Comparison of ENCODE assay signal across 31 cellular contexts in the genomic region with DNA sequence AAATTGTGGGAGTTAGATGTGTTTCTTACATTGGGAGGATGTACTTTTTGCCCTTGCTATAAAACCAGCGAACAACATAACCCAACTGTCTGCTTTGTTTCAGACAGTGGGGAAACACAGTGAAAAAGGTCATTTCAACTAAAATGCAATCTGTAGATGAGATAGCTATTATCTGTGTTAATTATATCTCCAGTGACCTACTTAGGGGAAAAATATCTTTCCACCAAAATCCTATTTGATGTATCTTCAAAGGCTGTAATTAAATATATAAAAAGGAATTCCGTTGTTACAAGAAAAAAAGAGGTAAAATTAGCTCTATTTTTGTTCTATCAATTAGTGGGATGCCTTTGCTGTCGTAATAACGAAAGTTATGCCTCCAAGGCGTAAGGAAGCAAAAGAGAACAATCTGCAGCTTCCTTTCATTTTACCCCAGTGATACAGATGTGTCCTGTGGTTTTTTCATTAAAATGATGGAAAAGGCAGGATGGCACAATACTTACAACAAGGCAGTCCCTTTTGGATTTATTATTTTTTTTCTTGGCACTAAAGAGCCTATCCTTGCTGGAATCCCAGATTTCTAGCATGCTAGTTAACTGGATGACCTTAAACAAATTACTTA.
"Had no signal": no experiment of that assay in that cellular context is flagged by ENCODE, and none has a peak within 500 bp of the region (broad histone marks: within the 10 kb centered on the region; RNA-seq: fewer than 3 reads in every experiment).

No MANE protein-coding gene starts in this region.

- H3K4me3 ChIP-seq: adrenal gland, breast epithelium, cardiac muscle cell, colonic mucosa, esophagus muscularis mucosa, gastroesophageal sphincter had no signal

- DNase-seq: activated CD4-positive, alpha-beta memory T cell treated with anti-CD3 and anti-CD28 coated beads for 36 hours; activated CD4-positive, alpha-beta T cell treated with anti-CD3 and anti-CD28 coated beads for 36 hours; activated CD4-positive, alpha-beta T cell treated with anti-CD3 and anti-CD28 coated beads, Interleukin-2, amount 10 ng/mL, durations not matched to agents 24 days and 14 days; activated CD4-positive, CD25-positive, alpha-beta regulatory T cell; activated CD4-positive, CD25-positive, alpha-beta regulatory T cell treated with anti-CD3 and anti-CD28 coated beads, Interleukin-2, amount 50 U/mL, for 72 hours; activated CD8-positive, alpha-beta memory T cell treated with anti-CD3 and anti-CD28 coated beads, Interleukin-2, amount 10 ng/mL, durations not matched to agents 7 days and 5 days; activated CD8-positive, alpha-beta memory T cell treated with anti-CD3 and anti-CD28 coated beads, Interleukin-2, amount 50 U/mL, for 4 hours; activated CD8-positive, alpha-beta T cell treated with anti-CD3 and anti-CD28 coated beads, Interleukin-2, amount 10 ng/mL, durations not matched to agents 7 days and 5 days; activated effector memory CD4-positive, alpha-beta T cell treated with anti-CD3 and anti-CD28 coated beads, Interleukin-2, amount 50 U/mL, for 16 hours; activated naive CD4-positive, alpha-beta T cell treated with anti-CD3 and anti-CD28 coated beads for 36 hours; activated naive CD8-positive, alpha-beta T cell treated with anti-CD3 and anti-CD28 coated beads for 36 hours; activated naive CD8-positive, alpha-beta T cell treated with anti-CD3 and anti-CD28 coated beads, Interleukin-2, amount 50 U/mL, for 24 hours; activated T-cell treated with anti-CD3 and anti-CD28 coated beads, Interleukin-2, amount 50 U/mL, for 1 hour; activated T-cell treated with anti-CD3 and anti-CD28 coated beads, Interleukin-2, amount 50 U/mL, for 48 hours; adrenal gland; amygdala; aorta; central memory CD4-positive, alpha-beta T cell; cerebellar nuclear complex; colonic mucosa; effector CD8-positive, alpha-beta T cell; endodermal cell; erythroblast; foreskin melanocyte; T-helper 1 cell; T-helper 17 cell; T1000 had no signal

- H3K27me3 ChIP-seq: adrenal gland, breast epithelium, cardiac muscle cell, colonic mucosa, esophagus muscularis mucosa, gastroesophageal sphincter had no signal

- H3K9me3 ChIP-seq: adrenal gland, colonic mucosa had no signal

- H3K36me3 ChIP-seq: adrenal gland, breast epithelium, cardiac muscle cell, colonic mucosa, esophagus muscularis mucosa, gastroesophageal sphincter had no signal

- H3K4me1 ChIP-seq: adrenal gland, breast epithelium, colonic mucosa, esophagus muscularis mucosa, gastroesophageal sphincter had no signal

- H3K27ac ChIP-seq: adrenal gland, breast epithelium, cardiac muscle cell, colonic mucosa, esophagus muscularis mucosa, gastroesophageal sphincter had no signal

- ATAC-seq: activated CD4-positive, alpha-beta T cell treated with anti-CD3 and anti-CD28 coated beads for 36 hours; activated CD8-positive, alpha-beta memory T cell treated with anti-CD3 and anti-CD28 coated beads, Interleukin-2, amount 10 ng/mL, durations not matched to agents 7 days and 5 days; activated CD8-positive, alpha-beta T cell treated with anti-CD3 and anti-CD28 coated beads, Interleukin-2, amount 10 ng/mL, durations not matched to agents 7 days and 5 days; activated naive CD8-positive, alpha-beta T cell treated with anti-CD3 and anti-CD28 coated beads, Interleukin-2, amount 50 U/mL, for 24 hours; gastroesophageal sphincter; T-helper 17 cell had no signal
